ENCODE assay signal across 16 cellular contexts in the genomic region with DNA sequence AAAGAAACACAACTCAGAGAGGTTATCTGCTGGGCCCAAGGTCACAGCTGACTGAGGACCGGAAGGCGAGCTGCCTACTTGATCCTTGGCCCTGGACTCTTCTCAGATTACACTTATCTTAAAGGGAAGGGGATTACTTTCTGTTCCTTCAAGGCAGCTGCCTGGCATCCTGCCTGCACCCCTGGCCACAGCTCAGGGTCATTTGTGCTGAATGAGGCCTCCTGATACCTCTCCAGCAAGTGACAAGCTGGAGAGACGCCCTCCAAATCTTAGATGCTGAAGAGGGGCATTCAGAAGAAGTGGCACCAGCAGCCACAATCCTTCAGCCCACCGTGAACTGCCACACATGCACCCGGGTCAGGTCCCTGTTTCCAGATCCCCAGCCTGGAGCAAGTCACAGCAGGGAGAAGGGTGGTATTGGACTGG. TPM values are rescaled to one million over a fixed set of nuclear protein-coding genes. Genes with fewer than 3 reads are reported as not detected.
A peak's percentile ranks its signal among the peaks of the same experiment; 100 is the strongest.
DNase-seq lines count a peak whose midpoint lies in the region; ATAC-seq and TF ChIP-seq lines count a peak whose summit lies in the region.
"Had no signal": no experiment of that assay in that cellular context is flagged by ENCODE, and none has a peak within 500 bp of the region (broad histone marks: within the 10 kb centered on the region; RNA-seq: fewer than 3 reads in every experiment).

No MANE protein-coding gene starts in this region.

- H4K20me1 ChIP-seq in GM23338 (replicated peaks; ENCODE audit: insufficient read depth) = 0 out of 2 replicates have a peak, but pooled peaks cover 3% of the 10 kb centered on the region

- H3K27ac Mint-ChIP-seq in GM23338 = no peak overlapping the region
- peak overlapping the region; percentile 9 for H3K27ac Mint-ChIP-seq in endodermal cell
- peak overlapping the region; percentile 91 for H3K27ac Mint-ChIP-seq in nephron progenitor cell
- H3K27ac Mint-ChIP-seq: activated CD4-positive, alpha-beta T cell treated with anti-CD3 and anti-CD28 coated beads for 36 hours; T-helper 17 cell had no signal

- H3K36me3 Mint-ChIP-seq in GM23338 (ENCODE audit: low read depth) (peaks cover 9% of the 10 kb centered on the region; the same call in 2 of the 3 replicates), endodermal cell (ENCODE audit: low read depth) (no peaks in the 10 kb centered on the region), nephron progenitor cell (ENCODE audit: low read depth) (no peaks in the 10 kb centered on the region)

- H3K4me3 ChIP-seq in GM23338 = no peak overlapping the region
- no peak overlapping the region for H3K4me3 ChIP-seq in endodermal cell (ENCODE audit: low read length)
- H3K4me3 ChIP-seq: coronary artery, heart left ventricle had no signal

- peaks cover 60% of the 10 kb centered on the region for H3K4me1 ChIP-seq in GM23338 (ENCODE audit: insufficient read depth)
- peaks cover 14% of the 10 kb centered on the region for H3K4me1 ChIP-seq in endodermal cell (ENCODE audit: control insufficient read depth, insufficient read depth, low read length)
- H3K4me1 ChIP-seq in foreskin keratinocyte = peaks cover 8% of the 10 kb centered on the region

- H3K36me3 ChIP-seq in GM23338 (ENCODE audit: insufficient read depth) (no peaks in the 10 kb centered on the region; the same call in 1 of the 2 replicates), endodermal cell (ENCODE audit: control insufficient read depth, insufficient read depth, low read length) (no peaks in the 10 kb centered on the region)
- H3K36me3 ChIP-seq: heart left ventricle had no signal

- DNase-seq in GM23338 (ENCODE audit: low spot score) (peak; percentile 44), RPMI8226 (peak; percentile 24), endodermal cell (peak; percentile 60), nephron progenitor cell (no peak), foreskin keratinocyte (no peak), SKM-1 (lab: John Stamatoyannopoulos, UW; ENCODE audit: unreplicated experiment) (no peak), mesenteric fat pad (ENCODE audit: low spot score) (no peak)
- no peak for DNase-seq in activated naive CD4-positive, alpha-beta T cell (lab: John Stamatoyannopoulos, UW)
- DNase-seq: activated CD4-positive, alpha-beta T cell treated with anti-CD3 and anti-CD28 coated beads for 36 hours; activated CD8-positive, alpha-beta memory T cell treated with anti-CD3 and anti-CD28 coated beads, Interleukin-2, amount 50 U/mL, for 4 hours; heart left ventricle; KG1; NCI-H1092 treated with DMSO at 0.1 percent for 48 hours; T-helper 17 cell had no signal

- H3K27me3 ChIP-seq in GM23338 (ENCODE audit: insufficient read depth) (no peaks in the 10 kb centered on the region), endodermal cell (ENCODE audit: control insufficient read depth, insufficient read depth, low read length, poor library complexity, severe bottlenecking) (peaks cover 30% of the 10 kb centered on the region), foreskin keratinocyte (peaks cover 62% of the 10 kb centered on the region)

- peak overlapping the region; percentile 67 for H3K4me2 ChIP-seq in GM23338

- H3K27me3 Mint-ChIP-seq in GM23338 (ENCODE audit: insufficient read depth, low read depth, poor library complexity) = peaks cover 37% of the 10 kb centered on the region
- H3K27me3 Mint-ChIP-seq in endodermal cell (ENCODE audit: insufficient read depth) = peaks cover 35% of the 10 kb centered on the region
- H3K27me3 Mint-ChIP-seq in nephron progenitor cell (ENCODE audit: low read depth, poor library complexity) = peaks cover 11% of the 10 kb centered on the region
- H3K27me3 Mint-ChIP-seq: T-helper 17 cell had no signal

- H3K9me2 ChIP-seq in GM23338 (ENCODE audit: insufficient read depth) = no peaks in the 10 kb centered on the region

- H3K27ac ChIP-seq in GM23338 (ENCODE audit: low read depth) (no peak overlapping the region), endodermal cell (ENCODE audit: low read depth, low read length) (no peak overlapping the region), foreskin keratinocyte (no peak overlapping the region)
- H3K27ac ChIP-seq: heart left ventricle, HL-60 had no signal

- peak overlapping the region; percentile 6; the same call in 1 of the 3 replicates for H3K4me3 Mint-ChIP-seq in GM23338
- no peak overlapping the region for H3K4me3 Mint-ChIP-seq in endodermal cell
- H3K4me3 Mint-ChIP-seq in nephron progenitor cell = peak overlapping the region; percentile 68
- H3K4me3 Mint-ChIP-seq: activated CD4-positive, alpha-beta T cell treated with anti-CD3 and anti-CD28 coated beads for 36 hours; T-helper 17 cell had no signal

- H3K79me2 ChIP-seq in GM23338 (replicated peaks; ENCODE audit: insufficient read depth) = peaks cover 38% of the 10 kb centered on the region

- peaks cover 77% of the 10 kb centered on the region for H3K4me1 Mint-ChIP-seq in GM23338
- peaks cover 38% of the 10 kb centered on the region for H3K4me1 Mint-ChIP-seq in endodermal cell
- peaks cover 83% of the 10 kb centered on the region for H3K4me1 Mint-ChIP-seq in nephron progenitor cell

- H3K9me3 ChIP-seq in endodermal cell (ENCODE audit: control insufficient read depth, low read length) = no peaks in the 10 kb centered on the region
- H3K9me3 ChIP-seq: heart left ventricle had no signal

- no peak overlapping the region for H2AFZ ChIP-seq in GM23338

- H3K9ac ChIP-seq in endodermal cell (ENCODE audit: extremely low read depth, low read length, poor library complexity, severe bottlenecking) = no peak overlapping the region

- no peaks in the 10 kb centered on the region for H3K9me3 Mint-ChIP-seq in GM23338
- no peaks in the 10 kb centered on the region for H3K9me3 Mint-ChIP-seq in endodermal cell
- no peaks in the 10 kb centered on the region for H3K9me3 Mint-ChIP-seq in nephron progenitor cell

- ATAC-seq in GM23338 (no peak), foreskin keratinocyte (no peak)
- ATAC-seq: activated CD4-positive, alpha-beta T cell treated with anti-CD3 and anti-CD28 coated beads for 36 hours; heart left ventricle; T-helper 17 cell had no signal

- peaks cover 38% of the 10 kb centered on the region for H3F3A ChIP-seq in GM23338 (replicated peaks; ENCODE audit: low read depth)

- TF ChIP-seq CTCF in GM23338 (conservative IDR thresholded peaks at IDR 0.05; ENCODE audit: low read depth in 2 of 2) = no peak
- no peak for TF ChIP-seq CTCF in endodermal cell (conservative IDR thresholded peaks at IDR 0.05)
- TF ChIP-seq CTCF in nephron progenitor cell (IDR thresholded peaks at IDR 0.05) = no peak
- no peak for TF ChIP-seq CTCF in foreskin keratinocyte (conservative IDR thresholded peaks at IDR 0.05)

- 75 to 87% methylated on average over 3 to 5 of the region's 5 CpGs for WGBS in endodermal cell (ENCODE audit: insufficient coverage in 1 of 2, insufficient read length in 1 of 2), 2 experiments

TF ChIP-seq in GM23338, 12 proteins besides CTCF, POLR2A, EP300 and RAD21 (continues in another document):
- TF ChIP-seq ZNF114 (CRISPR knock-in tag; IDR thresholded peaks at IDR 0.05) = no peak

RNA-seq across cellular contexts. Expression of gene LRRC75A, which starts 3.4 kb away (rescaled TPM):
- total RNA-seq in GM23338 (2014; rRNA removed; shearing (Covaris generic)) = 22.3 and 26.2 TPM in 2 replicates
- polyA plus RNA-seq in GM23338 (2016; fragmentation: Nextera tagmentation; extraction: Ambion mirVana) (5.2 and 5.3 TPM in 2 replicates), foreskin keratinocyte (0.10 and 0.11 TPM in 2 replicates)
- total RNA-seq in endodermal cell (1 to 10 TPM; 3.2 to 5.0 TPM), foreskin keratinocyte (not detected in 2 replicates), mesenteric fat pad (3.1 TPM)
- 6.6 TPM for polyA plus RNA-seq in endodermal cell (2013, experiment 1 of 2)
- 5.7 TPM for polyA plus RNA-seq in endodermal cell (2013, experiment 2 of 2)

Comparison
In these comparisons a context has a peak if more than half of its experiments do, and no peak if none do; other contexts are left out.
1. DNase-seq: peak in GM23338 (single experiment), RPMI8226 (single experiment) and endodermal cell (single experiment); none in nephron progenitor cell (single experiment), foreskin keratinocyte (0 of 2), SKM-1 (single experiment), mesenteric fat pad (single experiment) and activated naive CD4-positive, alpha-beta T cell (0 of 4).